ENCODE assay signal across 12 cellular contexts in the genomic region with DNA sequence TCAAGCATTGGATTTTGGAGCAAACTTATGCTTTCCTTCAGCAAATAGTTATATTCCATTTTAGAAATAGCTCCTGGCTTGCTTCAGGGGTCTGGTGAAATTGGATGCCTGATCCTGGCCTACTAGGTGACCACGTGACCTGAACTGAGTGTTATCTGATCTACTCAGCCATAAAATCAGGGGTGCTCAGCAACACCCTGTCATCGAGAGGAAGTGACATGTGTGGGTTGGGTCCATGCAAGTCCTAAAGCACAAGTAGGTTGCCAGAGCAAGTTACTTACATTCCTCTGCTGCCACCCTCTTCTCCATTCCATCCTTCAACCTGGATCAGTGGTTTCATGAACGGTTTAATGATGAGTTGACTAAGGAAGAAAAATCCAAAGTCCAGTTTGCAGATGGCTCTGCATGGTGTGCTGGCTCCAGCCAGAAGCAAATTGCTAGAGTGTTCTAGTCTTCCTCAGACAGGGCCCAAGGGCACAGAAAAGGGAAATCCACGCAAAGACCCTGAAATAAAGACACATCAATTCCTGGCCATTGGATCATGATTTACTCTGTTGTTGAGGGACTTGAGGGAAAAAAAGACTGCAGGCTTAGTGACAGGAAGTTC. TPM values are rescaled to one million over a fixed set of nuclear protein-coding genes. Genes with fewer than 3 reads are reported as not detected.
DNase-seq lines count a peak whose midpoint lies in the region; ATAC-seq and TF ChIP-seq lines count a peak whose summit lies in the region.
"Had no signal": no experiment of that assay in that cellular context is flagged by ENCODE, and none has a peak within 500 bp of the region (broad histone marks: within the 10 kb centered on the region; RNA-seq: fewer than 3 reads in every experiment).

No MANE protein-coding gene starts in this region.

- H3K4me3 ChIP-seq in osteoblast (ENCODE audit: insufficient read depth, low read length) = no peak overlapping the region

- no peak overlapping the region for H3K27ac Mint-ChIP-seq in activated T-helper 1 cell treated with anti-CD3 and anti-CD28 coated beads, Interleukin-12 subunit alpha, Interleukin-12 subunit beta, Interleukin-2, Interleukin-4 antibody, amounts not matched to agents 30 ng/mL and 10 ng/mL and 1 ng/mL, durations not matched to agents 14 hours and 24 hours and 36 hours

- H3K27me3 ChIP-seq in osteoblast (ENCODE audit: insufficient read depth, low read length) = peaks cover 7% of the 10 kb centered on the region

- H2AFZ ChIP-seq in osteoblast (ENCODE audit: low read length) = no peak overlapping the region

- intact Hi-C loops in activated T-helper 1 cell treated with anti-CD3 and anti-CD28 coated beads, Interleukin-12 subunit alpha, Interleukin-12 subunit beta, Interleukin-2, Interleukin-4 antibody, amounts not matched to agents 30 ng/mL and 10 ng/mL and 1 ng/mL, durations not matched to agents 14 hours and 24 hours and 36 hours (cut with micrococcal nuclease) = loop anchor here (10.0 kb wide), 1 partner anchor 1172 kb away; the partner anchor contains the start of genes HIGD2A and NOP16

- H3K4me1 Mint-ChIP-seq in activated T-helper 1 cell treated with anti-CD3 and anti-CD28 coated beads, Interleukin-12 subunit alpha, Interleukin-12 subunit beta, Interleukin-2, Interleukin-4 antibody, amounts not matched to agents 30 ng/mL and 10 ng/mL and 1 ng/mL, durations not matched to agents 14 hours and 24 hours and 36 hours (ENCODE audit: low read depth) = peaks cover 31% of the 10 kb centered on the region

- no peaks in the 10 kb centered on the region for H3K9me3 Mint-ChIP-seq in activated T-helper 1 cell treated with anti-CD3 and anti-CD28 coated beads, Interleukin-12 subunit alpha, Interleukin-12 subunit beta, Interleukin-2, Interleukin-4 antibody, amounts not matched to agents 30 ng/mL and 10 ng/mL and 1 ng/mL, durations not matched to agents 14 hours and 24 hours and 36 hours

- TF ChIP-seq CTCF in osteoblast (IDR thresholded peaks at IDR 0.05; ENCODE audit: extremely low read depth, low read depth, low read length) = no peak

- no peak overlapping the region for H3K4me3 Mint-ChIP-seq in activated T-helper 1 cell treated with anti-CD3 and anti-CD28 coated beads, Interleukin-12 subunit alpha, Interleukin-12 subunit beta, Interleukin-2, Interleukin-4 antibody, amounts not matched to agents 30 ng/mL and 10 ng/mL and 1 ng/mL, durations not matched to agents 14 hours and 24 hours and 36 hours

- H4K20me1 ChIP-seq in osteoblast (ENCODE audit: insufficient read depth, low read length) = peaks cover 15% of the 10 kb centered on the region

- H3K4me1 ChIP-seq in osteoblast (ENCODE audit: insufficient read depth, low read length) = peaks cover 14% of the 10 kb centered on the region

- no peak overlapping the region for H3K27ac ChIP-seq in osteoblast (ENCODE audit: low read depth, low read length)

- ATAC-seq in HG03108 (IDR thresholded peaks at IDR 0.05; ENCODE audit: unreplicated experiment) = no peak

- H3K9me3 ChIP-seq in osteoblast (ENCODE audit: low read depth, low read length) = no peaks in the 10 kb centered on the region

- H3K36me3 Mint-ChIP-seq in activated T-helper 1 cell treated with anti-CD3 and anti-CD28 coated beads, Interleukin-12 subunit alpha, Interleukin-12 subunit beta, Interleukin-2, Interleukin-4 antibody, amounts not matched to agents 30 ng/mL and 10 ng/mL and 1 ng/mL, durations not matched to agents 14 hours and 24 hours and 36 hours (ENCODE audit: low read depth) = peaks cover 2% of the 10 kb centered on the region
- H3K36me3 Mint-ChIP-seq: naive B cell had no signal

- no peak overlapping the region for H3K4me2 ChIP-seq in osteoblast (ENCODE audit: insufficient read depth, low read length)

- H3K27me3 Mint-ChIP-seq in activated T-helper 1 cell treated with anti-CD3 and anti-CD28 coated beads, Interleukin-12 subunit alpha, Interleukin-12 subunit beta, Interleukin-2, Interleukin-4 antibody, amounts not matched to agents 30 ng/mL and 10 ng/mL and 1 ng/mL, durations not matched to agents 14 hours and 24 hours and 36 hours (ENCODE audit: insufficient read depth) = no peaks in the 10 kb centered on the region
- H3K27me3 Mint-ChIP-seq: naive B cell had no signal

- H3K36me3 ChIP-seq in osteoblast (ENCODE audit: insufficient read depth, low read length) = no peaks in the 10 kb centered on the region

- peaks cover 25% of the 10 kb centered on the region for H3K79me2 ChIP-seq in osteoblast (ENCODE audit: insufficient read depth, low read length)

- peak; percentile 41 for DNase-seq in NCI-H510A treated with DMSO at 0.1 percent for 48 hours (lab: John Stamatoyannopoulos, UW)
- DNase-seq in NCI-H510A (lab: John Stamatoyannopoulos, UW) = no peak
- peak; percentile 39 for DNase-seq in LoVo (ENCODE audit: low spot score)
- DNase-seq in activated T-helper 1 cell treated with anti-CD3 and anti-CD28 coated beads, Interleukin-12 subunit alpha, Interleukin-12 subunit beta, Interleukin-2, Interleukin-4 antibody, amounts not matched to agents 30 ng/mL and 10 ng/mL and 1 ng/mL, durations not matched to agents 14 hours and 24 hours and 36 hours (ENCODE audit: low spot score) = peak; percentile 10
- peak; percentile 14 for DNase-seq in osteoblast (ENCODE audit: insufficient read length, low spot score, missing footprints)
- DNase-seq in amniotic stem cell (lab: John Stamatoyannopoulos, UW) = no peak
- no peak for DNase-seq in stimulated activated CD4-positive, alpha-beta T cell treated with anti-CD3 and anti-CD28 coated beads, Interleukin-2, amount 100 ng/mL, for 48 hours
- DNase-seq: cerebellar nuclear complex, DMS53, naive B cell, Right ventricle myocardium superior had no signal

RNA-seq across cellular contexts. Expression of gene FAM193B, which starts 2.8 kb away (rescaled TPM):
- total RNA-seq in activated T-helper 1 cell treated with anti-CD3 and anti-CD28 coated beads, Interleukin-12 subunit alpha, Interleukin-12 subunit beta, Interleukin-2, Interleukin-4 antibody, amounts not matched to agents 30 ng/mL and 10 ng/mL and 1 ng/mL, durations not matched to agents 14 hours and 24 hours and 36 hours = 70.9 and 79.4 TPM in 2 replicates
- total RNA-seq in osteoblast = 29.2 and 32.6 TPM in 2 replicates

RNA-seq across cellular contexts. Expression of gene TMED9, which starts 34.9 kb away (rescaled TPM):
- 174 and 175 TPM in 2 replicates for total RNA-seq in activated T-helper 1 cell treated with anti-CD3 and anti-CD28 coated beads, Interleukin-12 subunit alpha, Interleukin-12 subunit beta, Interleukin-2, Interleukin-4 antibody, amounts not matched to agents 30 ng/mL and 10 ng/mL and 1 ng/mL, durations not matched to agents 14 hours and 24 hours and 36 hours
- 93.4 and 96.6 TPM in 2 replicates for total RNA-seq in osteoblast

RNA-seq across cellular contexts. Expression of gene DDX41, which starts 40.4 kb away (rescaled TPM):
- total RNA-seq in activated T-helper 1 cell treated with anti-CD3 and anti-CD28 coated beads, Interleukin-12 subunit alpha, Interleukin-12 subunit beta, Interleukin-2, Interleukin-4 antibody, amounts not matched to agents 30 ng/mL and 10 ng/mL and 1 ng/mL, durations not matched to agents 14 hours and 24 hours and 36 hours = 151 and 166 TPM in 2 replicates
- 49.5 and 68.4 TPM in 2 replicates for total RNA-seq in osteoblast

RNA-seq across cellular contexts. Expression of gene B4GALT7, which starts 42.8 kb away (rescaled TPM):
- 27.7 and 28.4 TPM in 2 replicates for total RNA-seq in activated T-helper 1 cell treated with anti-CD3 and anti-CD28 coated beads, Interleukin-12 subunit alpha, Interleukin-12 subunit beta, Interleukin-2, Interleukin-4 antibody, amounts not matched to agents 30 ng/mL and 10 ng/mL and 1 ng/mL, durations not matched to agents 14 hours and 24 hours and 36 hours
- total RNA-seq in osteoblast = 25.6 and 26.8 TPM in 2 replicates

RNA-seq across cellular contexts. Expression of gene DOK3, which starts 47.5 kb away (rescaled TPM):
- total RNA-seq in activated T-helper 1 cell treated with anti-CD3 and anti-CD28 coated beads, Interleukin-12 subunit alpha, Interleukin-12 subunit beta, Interleukin-2, Interleukin-4 antibody, amounts not matched to agents 30 ng/mL and 10 ng/mL and 1 ng/mL, durations not matched to agents 14 hours and 24 hours and 36 hours = 3.7 and 5.0 TPM in 2 replicates
- total RNA-seq in osteoblast = 1.1 and 1.5 TPM in 2 replicates

Comparison
In these comparisons a context has a peak if more than half of its experiments do, and no peak if none do; other contexts are left out.
1. DNase-seq: peak in NCI-H510A treated with DMSO at 0.1 percent for 48 hours (single experiment), LoVo (single experiment), activated T-helper 1 cell treated with anti-CD3 and anti-CD28 coated beads, Interleukin-12 subunit alpha, Interleukin-12 subunit beta, Interleukin-2, Interleukin-4 antibody, amounts not matched to agents 30 ng/mL and 10 ng/mL and 1 ng/mL, durations not matched to agents 14 hours and 24 hours and 36 hours (single experiment) and osteoblast (single experiment); none in NCI-H510A (single experiment), amniotic stem cell (single experiment) and stimulated activated CD4-positive, alpha-beta T cell treated with anti-CD3 and anti-CD28 coated beads, Interleukin-2, amount 100 ng/mL, for 48 hours (0 of 2).